Comparison of ENCODE assay signal across 9 cellular contexts in genomic region chr19:12364391-12365093, GRCh38. TPM values are rescaled to one million over a fixed set of nuclear protein-coding genes. Genes with fewer than 3 reads are reported as not detected.
DNase-seq lines count a peak whose midpoint lies in the region; ATAC-seq and TF ChIP-seq lines count a peak whose summit lies in the region.
"Had no signal": no experiment of that assay in that cellular context is flagged by ENCODE, and none has a peak within 500 bp of the region (broad histone marks: within the 10 kb centered on the region; RNA-seq: fewer than 3 reads in every experiment).

No MANE protein-coding gene starts in this region.

- TF ChIP-seq POLR2A in testis (IDR thresholded peaks at IDR 0.05) = no peak

- peak overlapping the region; percentile 68 to 97 (median 86) for H3K4me3 ChIP-seq in dorsolateral prefrontal cortex
- H3K4me3 ChIP-seq in testis = peak overlapping the region; percentile 72 to 90
- H3K4me3 ChIP-seq: A549 had no signal

- H3K4me1 ChIP-seq in testis = peaks cover 4% of the 10 kb centered on the region
- H3K4me1 ChIP-seq: A549 had no signal

- H3K27ac ChIP-seq in RWPE1 (peak overlapping the region; percentile 84), dorsolateral prefrontal cortex (peak overlapping the region in 43 of 59 donors; percentile 25 to 94 (median 85)), testis (peak overlapping the region; percentile 87 to 91)
- H3K27ac ChIP-seq: A549 had no signal

- 4 to 5% methylated on average over 22 of the region's 22 CpGs for WGBS in testis, 2 donors

- no peaks in the 10 kb centered on the region for H3K36me3 ChIP-seq in testis (ENCODE audit: low read depth, missing control alignments)

- intact Hi-C loops in dorsolateral prefrontal cortex (cut with DNase I) (loop anchor here (1.0 to 10.0 kb wide), 5 partner anchors 31 to 300 kb away; partner anchors contain the start of genes ZNF563 (in 2 of the 2), ZNF44 (in 1 of the 2), ZNF799 (in 1 of the 2) and ZNF844 (in 1 of the 2)), testis (cut with DNase I; ENCODE audit: low total_unique reads) (no loop called here)

- CTCF ChIA-PET in RWPE1 (lab: Yijun Ruan, JAX) = interaction anchor here (0.6 kb wide), 1 partner anchor 286 kb away, joined by 13 read pairs; no protein-coding TSS in a partner anchor

- DNase-seq in DMS79 treated with DMSO at 0.1 percent for 48 hours (lab: John Stamatoyannopoulos, UW) (peak; percentile 8), DMS79 (lab: John Stamatoyannopoulos, UW) (no peak), RWPE1 (ENCODE audit: low spot score) (peak; percentile 8), dorsolateral prefrontal cortex (peak in 6 of 10 donors; percentile 12 to 50 (median 33)), medulla oblongata (ENCODE audit: extremely low spot score) (peak; percentile 30), testis (peak; percentile 49)

- POLR2A ChIA-PET in RWPE1 (lab: Yijun Ruan, JAX; ENCODE audit: low non-redundant PET) = interaction anchor here (0.6 kb wide), 2 partner anchors 35 to 71 kb away, joined by 3 read pairs; no protein-coding TSS in a partner anchor

- H3K27me3 ChIP-seq in dorsolateral prefrontal cortex = no peaks in the 10 kb centered on the region
- no peaks in the 10 kb centered on the region for H3K27me3 ChIP-seq in testis

- no peaks in the 10 kb centered on the region for H3K9me3 ChIP-seq in testis
- H3K9me3 ChIP-seq: A549 had no signal

- no peak for TF ChIP-seq CTCF in RWPE1 (conservative IDR thresholded peaks at IDR 0.05; ENCODE audit: low read depth)
- TF ChIP-seq CTCF in dorsolateral prefrontal cortex (IDR thresholded peaks at IDR 0.05 in 54 of 56, conservative IDR thresholded peaks at IDR 0.05 in 2 of 56; ENCODE audit: low read depth in 1 of 56, partially characterized antibody in 56 of 56) = no peak
- TF ChIP-seq CTCF in testis (IDR thresholded peaks at IDR 0.05) = no peak

- no peak for ATAC-seq in HG03439 (IDR thresholded peaks at IDR 0.05; ENCODE audit: unreplicated experiment)
- no peak for ATAC-seq in GM21717 (IDR thresholded peaks at IDR 0.05; ENCODE audit: unreplicated experiment)
- ATAC-seq: A549 had no signal

RNA-seq across cellular contexts. Expression of gene ZNF442, which starts 0.9 kb away (rescaled TPM):
- total RNA-seq in dorsolateral prefrontal cortex = 10 to 100 TPM in 5 of 120 experiments, 1 to 10 TPM in 115; 1.8 to 12.5 (median 4.0) TPM
- total RNA-seq in testis = 1 to 10 TPM; 2.7 to 4.9 TPM
- polyA plus RNA-seq in testis (ENCODE audit: insufficient read depth, low read depth, low replicate concordance) = 1.3 TPM
- polyA plus RNA-seq: A549 had no signal

RNA-seq across cellular contexts. Expression of gene ZNF563, which starts 31.1 kb away (rescaled TPM):
- total RNA-seq in dorsolateral prefrontal cortex (10 to 100 TPM in 1 of 120 experiments, 1 to 10 TPM in 119; 2.7 to 11.4 (median 5.3) TPM), testis (10 to 100 TPM; 13.7 to 29.1 TPM)
- 21.0 TPM for polyA plus RNA-seq in testis (ENCODE audit: insufficient read depth, low read depth, low replicate concordance)
- polyA plus RNA-seq: A549 had no signal

RNA-seq across cellular contexts. Expression of gene ZNF799, which starts 36.5 kb away (rescaled TPM):
- total RNA-seq in dorsolateral prefrontal cortex (1 to 10 TPM; 2.2 to 7.1 (median 4.3) TPM), testis (1 to 10 TPM; 4.6 to 5.8 TPM)
- 3.9 TPM for polyA plus RNA-seq in testis (ENCODE audit: insufficient read depth, low read depth, low replicate concordance)
